Comparison of ENCODE assay signal across 1 cellular context in genomic region chr2:145273840-145274239, GRCh38.
TF ChIP-seq lines count a peak whose summit lies in the region.

No MANE protein-coding gene starts in this region.

TF ChIP-seq in K562, 482 proteins besides CTCF, POLR2A, EP300 and RAD21:
- TF ChIP-seq FOSL1 (tag; conservative IDR thresholded peaks at IDR 0.05) (peak; percentile 82), ZNF668 (CRISPR knock-in tag; IDR thresholded peaks at IDR 0.05) (no peak), ATF3 (IDR thresholded peaks at IDR 0.05) (peak; percentile 61), ATF3 (CRISPR knock-in tag; conservative IDR thresholded peaks at IDR 0.05) (no peak), HNRNPLL (IDR thresholded peaks at IDR 0.05; ENCODE audit: low read depth, low read length, poor library complexity, severe bottlenecking) (no peak), SMARCE1 (IDR thresholded peaks at IDR 0.05) (no peak), TAF15 (IDR thresholded peaks at IDR 0.05; ENCODE audit: low read depth, low read length) (no peak), GABPB1 (CRISPR knock-in tag; IDR thresholded peaks at IDR 0.05) (no peak), ZEB2 (IDR thresholded peaks at IDR 0.05) (no peak)
